In the genomic region with DNA sequence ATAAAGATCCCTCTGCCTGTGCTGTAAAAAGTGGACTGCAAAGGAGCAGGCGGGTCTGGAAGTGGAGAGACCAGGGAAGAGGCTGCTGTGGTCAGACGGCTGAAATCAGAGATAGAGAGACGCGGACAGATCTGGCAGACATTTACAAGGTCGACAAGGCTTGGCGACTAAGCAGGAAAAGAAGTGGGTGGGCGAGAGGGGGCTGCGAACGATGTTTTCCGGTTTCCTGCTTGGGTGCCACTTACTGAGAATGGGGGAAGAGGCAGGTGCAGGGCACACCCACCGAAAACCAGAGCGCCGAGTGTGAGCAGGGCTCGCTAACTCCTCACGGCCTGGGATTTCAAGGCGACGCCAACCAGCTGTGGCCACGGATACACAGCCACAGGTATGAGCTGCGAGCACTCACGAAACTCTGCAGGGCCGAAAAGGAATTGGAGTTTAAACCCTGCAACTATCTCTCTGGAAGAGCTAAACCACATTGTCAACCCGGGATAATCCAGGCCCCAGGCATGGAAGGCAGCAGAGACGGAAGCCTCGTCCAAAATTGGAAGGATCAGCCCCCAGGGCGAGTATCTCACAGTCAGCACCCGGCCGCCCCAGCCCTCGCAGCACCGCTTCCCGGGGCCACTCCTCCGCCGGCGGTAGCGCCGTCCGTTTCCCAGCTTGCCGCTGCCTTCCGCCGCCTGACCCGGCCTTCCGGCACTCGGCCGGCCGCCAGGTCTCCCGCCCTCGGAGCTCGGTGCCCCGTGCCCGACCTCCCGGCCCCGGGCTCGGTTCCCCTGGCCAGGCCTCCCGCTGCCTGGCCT, we compare ENCODE assay signal across 8 cellular contexts. TPM values are rescaled to one million over a fixed set of nuclear protein-coding genes. Genes with fewer than 3 reads are reported as not detected.
DNase-seq lines count a peak whose midpoint lies in the region; ATAC-seq and TF ChIP-seq lines count a peak whose summit lies in the region.

No MANE protein-coding gene starts in this region.

- intact Hi-C loops in mucosa of descending colon (cut with DNase I, micrococcal nuclease) = no loop called here

- H3K36me3 ChIP-seq in mucosa of descending colon (ENCODE audit: low read depth) = no peaks in the 10 kb centered on the region

- peaks cover 33% of the 10 kb centered on the region for H3K4me1 ChIP-seq in mucosa of descending colon (ENCODE audit: low read depth)

- peak overlapping the region; percentile 85 for H3K27ac Mint-ChIP-seq in stimulated activated memory B cell treated with anti-CD40 and anti-IgM and Interleukin-4, amounts not matched to agents 10 μg/mL and 1 μg/mL and 100 μg/mL, for 72 hours

- H3K27me3 Mint-ChIP-seq in stimulated activated memory B cell treated with anti-CD40 and anti-IgM and Interleukin-4, amounts not matched to agents 10 μg/mL and 1 μg/mL and 100 μg/mL, for 72 hours = no peaks in the 10 kb centered on the region

- ATAC-seq in mucosa of descending colon = peak; percentile 59
- ATAC-seq in stimulated activated memory B cell treated with anti-CD40 and anti-IgM and Interleukin-4, amounts not matched to agents 10 μg/mL and 1 μg/mL and 100 μg/mL, for 72 hours = peak; percentile 53

- H3K4me3 ChIP-seq in HFF-Myc (replicated peaks; ENCODE audit: low read depth, low read length) (peak overlapping the region; percentile 83), mucosa of descending colon (peak overlapping the region; percentile 83)

- in situ Hi-C loops in GM13976 (cut with MboI; ENCODE audit: low sequenced_read_pairs, unreplicated experiment) = loop anchor here (10.0 kb wide), 1 partner anchor 384 kb away; no protein-coding TSS in a partner anchor

- no peaks in the 10 kb centered on the region for H3K9me3 Mint-ChIP-seq in stimulated activated memory B cell treated with anti-CD40 and anti-IgM and Interleukin-4, amounts not matched to agents 10 μg/mL and 1 μg/mL and 100 μg/mL, for 72 hours

- peaks cover 23% of the 10 kb centered on the region for H3K36me3 Mint-ChIP-seq in stimulated activated memory B cell treated with anti-CD40 and anti-IgM and Interleukin-4, amounts not matched to agents 10 μg/mL and 1 μg/mL and 100 μg/mL, for 72 hours

- TF ChIP-seq CTCF in GM13976 (IDR thresholded peaks at IDR 0.05; ENCODE audit: borderline replicate concordance, control extremely low read depth, extremely low read depth, insufficient read depth, missing control alignments) (no peak), HFF-Myc (IDR thresholded peaks at IDR 0.05; ENCODE audit: low read depth, low read length, missing control alignments) (no peak), mucosa of descending colon (IDR thresholded peaks at IDR 0.05) (no peak)

- peak overlapping the region; percentile 85 for H3K4me3 Mint-ChIP-seq in stimulated activated memory B cell treated with anti-CD40 and anti-IgM and Interleukin-4, amounts not matched to agents 10 μg/mL and 1 μg/mL and 100 μg/mL, for 72 hours

- peak; percentile 53 for DNase-seq in GM13976 (ENCODE audit: low spot score)
- no peak for DNase-seq in HFF-Myc (ENCODE audit: extremely low read depth, low read depth)
- DNase-seq in NCI-H2107 (lab: John Stamatoyannopoulos, UW) = peak; percentile 3
- DNase-seq in activated T-cell treated with anti-CD3 and anti-CD28 coated beads for 4 hours = peak; percentile 21
- no peak for DNase-seq in epithelial cell of prostate (ENCODE audit: low read depth, low spot score)
- DNase-seq in mucosa of descending colon = peak; percentile 67 to 82 (median 79)
- no peak for DNase-seq in NCI-H1436 (lab: John Stamatoyannopoulos, UW)

- peak overlapping the region; percentile 94 for H3K27ac ChIP-seq in epithelial cell of prostate

- H3K4me1 Mint-ChIP-seq in stimulated activated memory B cell treated with anti-CD40 and anti-IgM and Interleukin-4, amounts not matched to agents 10 μg/mL and 1 μg/mL and 100 μg/mL, for 72 hours = peaks cover 45% of the 10 kb centered on the region

- H3K9me3 ChIP-seq in mucosa of descending colon = no peaks in the 10 kb centered on the region

RNA-seq across cellular contexts. Expression of gene CASP3, which starts 0.8 kb away (rescaled TPM):
- total RNA-seq in mucosa of descending colon = 10 to 100 TPM; 29.7 to 48.6 (median 37.8) TPM

RNA-seq across cellular contexts. Expression of gene PRIMPOL, which starts 1.1 kb away (rescaled TPM):
- total RNA-seq in mucosa of descending colon = 10 to 100 TPM; 17.1 to 22.5 (median 21.7) TPM

Comparison
In these comparisons a context has a peak if more than half of its experiments do, and no peak if none do; other contexts are left out.
1. DNase-seq: peak in GM13976 (single experiment), NCI-H2107 (single experiment), activated T-cell treated with anti-CD3 and anti-CD28 coated beads for 4 hours (single experiment) and mucosa of descending colon (3 of 3); none in HFF-Myc (single experiment), epithelial cell of prostate (single experiment) and NCI-H1436 (single experiment).